9 cellular contexts compared by ENCODE assay signal in the genomic region with DNA sequence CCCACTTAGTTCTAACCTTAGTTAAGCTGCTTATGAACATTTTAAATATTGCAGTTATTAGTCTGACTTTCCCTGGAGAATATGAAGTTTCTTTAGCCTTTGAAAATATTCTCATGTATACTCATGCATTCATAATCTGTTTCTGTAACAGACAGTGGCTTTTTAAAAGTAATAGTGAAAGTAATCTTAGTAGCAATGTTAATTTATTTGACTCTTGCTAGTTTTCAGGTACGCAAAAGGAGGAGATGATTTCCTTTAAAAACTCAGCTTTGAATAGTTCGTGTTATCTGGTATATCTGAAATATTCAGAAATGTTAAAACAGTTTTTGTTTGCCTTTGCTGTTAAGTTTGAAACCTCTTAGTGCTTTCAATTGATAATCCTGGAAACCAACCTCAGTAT. TPM values are rescaled to one million over a fixed set of nuclear protein-coding genes. Genes with fewer than 3 reads are reported as not detected.
DNase-seq lines count a peak whose midpoint lies in the region; ATAC-seq, FAIRE-seq and TF ChIP-seq lines count a peak whose summit lies in the region.
"Had no signal": no experiment of that assay in that cellular context is flagged by ENCODE, and none has a peak within 500 bp of the region (broad histone marks: within the 10 kb centered on the region; RNA-seq: fewer than 3 reads in every experiment).

No MANE protein-coding gene starts in this region.

- H4K20me1 ChIP-seq in fibroblast of lung (ENCODE audit: control insufficient read depth, extremely low read depth, insufficient read depth, low read length) (no peaks in the 10 kb centered on the region), smooth muscle cell (ENCODE audit: low read depth) (peaks cover 77% of the 10 kb centered on the region)

- POLR2A ChIA-PET in T-cell (lab: Charles Lee): interaction anchor here (1.4 to 2.2 kb wide), 3 partner anchors 13 to 57 kb away, joined by 3 to 6 read pairs (median 4); no protein-coding TSS in a partner anchor

- H3K36me3 Mint-ChIP-seq in T-cell: peaks cover 8% of the 10 kb centered on the region

- H3K36me3 ChIP-seq in fibroblast of lung (ENCODE audit: control insufficient read depth, insufficient read depth, low read length) (peaks cover 3% of the 10 kb centered on the region), smooth muscle cell (ENCODE audit: low read depth) (no peaks in the 10 kb centered on the region)

- TF ChIP-seq CTCF in fibroblast of lung (conservative IDR thresholded peaks at IDR 0.05 in 1 of 2, IDR thresholded peaks at IDR 0.05 in 1 of 2; ENCODE audit: low read depth in 1 of 2, low read length in 2 of 2) (no peak), smooth muscle cell (IDR thresholded peaks at IDR 0.05; ENCODE audit: borderline replicate concordance, insufficient read depth, poor library complexity, severe bottlenecking) (no peak)

- H3K9me3 ChIP-seq in fibroblast of lung (ENCODE audit: control insufficient read depth, insufficient read depth, low read depth, low read length) (no peaks in the 10 kb centered on the region), smooth muscle cell (replicated peaks; ENCODE audit: low read depth) (no peaks in the 10 kb centered on the region)

- ATAC-seq in T-cell (replicated peaks in 1 of 4) (no peak), HG02678 (IDR thresholded peaks at IDR 0.05; ENCODE audit: unreplicated experiment) (no peak)

- H3K27me3 ChIP-seq in fibroblast of lung (ENCODE audit: control insufficient read depth, insufficient read depth, low read length) (no peaks in the 10 kb centered on the region), smooth muscle cell (ENCODE audit: low read depth) (no peaks in the 10 kb centered on the region)

- H3K4me3 Mint-ChIP-seq in T-cell: peak overlapping the region; percentile 76 to 95 (median 90)

- H3K27ac Mint-ChIP-seq in T-cell: peak overlapping the region; percentile 72 to 90

- H3K9me3 Mint-ChIP-seq in T-cell: no peaks in the 10 kb centered on the region

- DNase-seq in GM18507 (ENCODE audit: extremely low spot score, insufficient read length, low read depth) (no peak), T-cell (no peak), fibroblast of lung (ENCODE audit: low read depth in 2 of 2) (no peak), smooth muscle cell (lab: John Stamatoyannopoulos, UW; ENCODE audit: unreplicated experiment) (no peak), NCI-H2107 treated with DMSO at 0.1 percent for 48 hours (lab: John Stamatoyannopoulos, UW; ENCODE audit: unreplicated experiment) (no peak), NCI-H226 (no peak), islet precursor cell (no peak)
- DNase-seq: activated CD8-positive, alpha-beta memory T cell treated with anti-CD3 and anti-CD28 coated beads for 24 hours had no signal

- H3K4me2 ChIP-seq in fibroblast of lung (ENCODE audit: extremely low read depth, insufficient read depth, low read length): peak overlapping the region; percentile 94
- H3K4me2 ChIP-seq in smooth muscle cell: no peak overlapping the region

- H3K27me3 Mint-ChIP-seq in T-cell: no peaks in the 10 kb centered on the region

- peak overlapping the region in 1 of 4 experiments; percentile 90 for H3K4me3 ChIP-seq in fibroblast of lung (replicated peaks in 1 of 4; ENCODE audit: control extremely low read depth in 1 of 4, insufficient read depth in 1 of 4, low read depth in 3 of 4, low read length in 4 of 4)
- H3K4me3 ChIP-seq in smooth muscle cell: no peak overlapping the region

- CTCF ChIA-PET in T-cell (lab: Charles Lee): interaction anchor here (1.5 to 5.9 kb wide), 6 partner anchors 14 to 66 kb away, joined by 3 to 31 read pairs (median 6); no protein-coding TSS in a partner anchor

- peaks cover 78% of the 10 kb centered on the region for H3K79me2 ChIP-seq in fibroblast of lung (ENCODE audit: control insufficient read depth, insufficient read depth, low read length)
- peaks cover 72% of the 10 kb centered on the region for H3K79me2 ChIP-seq in smooth muscle cell (ENCODE audit: low read depth)

- H3K9ac ChIP-seq in fibroblast of lung (ENCODE audit: insufficient read depth, low read length): no peak overlapping the region
- peak overlapping the region; percentile 1 for H3K9ac ChIP-seq in smooth muscle cell (ENCODE audit: low read depth)

- H3K27ac ChIP-seq in fibroblast of lung (ENCODE audit: insufficient read depth, low read length) (no peak overlapping the region), smooth muscle cell (ENCODE audit: low read depth) (no peak overlapping the region)

- no peak overlapping the region for H2AFZ ChIP-seq in fibroblast of lung (ENCODE audit: low read length)
- no peak overlapping the region for H2AFZ ChIP-seq in smooth muscle cell (ENCODE audit: low read depth)

- 94% methylated on average over 2 of the region's 2 CpGs for WGBS in smooth muscle cell (ENCODE audit: low lambda C conversion rate)

- H3K4me1 Mint-ChIP-seq in T-cell: peaks cover 74 to 79% (median 74%) of the 10 kb centered on the region in 3 donors

- H3F3A ChIP-seq in smooth muscle cell (ENCODE audit: low read depth): peaks cover 7% of the 10 kb centered on the region

- peak; percentile 70 for FAIRE-seq in GM18507 (lab: Jason Lieb, UNC)

- H3K4me1 ChIP-seq in fibroblast of lung (ENCODE audit: control insufficient read depth, extremely low read depth, insufficient read depth, low read length) (peaks cover 8% of the 10 kb centered on the region), smooth muscle cell (ENCODE audit: low read depth) (peaks cover 23% of the 10 kb centered on the region)

RNA-seq across cellular contexts. Expression of a gene that starts 3.8 kb away (rescaled TPM):
- 100 to 1,000 TPM; 183 to 211 (median 199) TPM for total RNA-seq in T-cell
- 53.3 and 62.7 TPM in 2 replicates for total RNA-seq in fibroblast of lung
- polyA plus RNA-seq in fibroblast of lung: 8.7 and 13.0 TPM in 2 replicates
- polyA plus RNA-seq in fibroblast of lung (2012): 15.6 and 24.8 TPM in 2 replicates
- polyA minus RNA-seq in fibroblast of lung (ENCODE audit: low replicate concordance): 1.3 and 6.7 TPM in 2 replicates
- total RNA-seq in smooth muscle cell: 28.8 and 36.3 TPM in 2 replicates
- polyA plus RNA-seq in smooth muscle cell: 40.3 and 43.7 TPM in 2 replicates

RNA-seq across cellular contexts. Expression of a gene that starts 37.9 kb away (rescaled TPM):
- total RNA-seq in T-cell (100 to 1,000 TPM; 148 to 201 (median 156) TPM), fibroblast of lung (89.6 and 97.3 TPM in 2 replicates), smooth muscle cell (117 and 131 TPM in 2 replicates)
- polyA plus RNA-seq in fibroblast of lung (128 and 133 TPM in 2 replicates), smooth muscle cell (153 and 200 TPM in 2 replicates)
- 156 and 174 TPM in 2 replicates for polyA plus RNA-seq in fibroblast of lung (2012)
- 6.8 and 9.9 TPM in 2 replicates for polyA minus RNA-seq in fibroblast of lung (ENCODE audit: low replicate concordance)
